ENCODE assay signal across 28 cellular contexts in the genomic region with DNA sequence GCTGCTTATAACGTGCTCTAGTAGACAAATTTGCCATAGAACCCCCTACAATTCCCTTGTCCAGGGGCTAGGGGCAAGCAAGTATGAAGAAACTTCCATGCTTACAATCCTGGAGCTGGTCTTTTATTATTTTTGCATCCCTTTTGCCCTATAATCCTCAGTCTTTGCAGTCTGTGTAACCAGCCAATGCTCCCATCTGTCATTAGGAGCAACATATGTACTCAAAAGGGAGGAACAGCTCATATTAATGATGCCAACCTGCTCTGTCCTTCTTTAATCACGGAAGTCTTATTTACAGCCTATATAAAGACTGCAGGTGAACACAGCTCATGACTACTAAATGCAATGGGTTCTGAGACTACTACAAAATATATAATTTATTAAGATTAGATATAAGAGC.
"Had no signal": no experiment of that assay in that cellular context is flagged by ENCODE, and none has a peak within 500 bp of the region (broad histone marks: within the 10 kb centered on the region; RNA-seq: fewer than 3 reads in every experiment).

No MANE protein-coding gene starts in this region.

- H3K4me3 ChIP-seq: esophagus muscularis mucosa, gastrocnemius medialis, heart left ventricle had no signal

- DNase-seq: activated CD4-positive, alpha-beta memory T cell treated with anti-CD3 and anti-CD28 coated beads, Interleukin-2, amount 10 ng/mL, durations not matched to agents 7 days and 5 days; activated CD4-positive, alpha-beta T cell treated with anti-CD3 and anti-CD28 coated beads for 1 hour; activated CD4-positive, alpha-beta T cell treated with anti-CD3 and anti-CD28 coated beads for 4 hours; activated CD4-positive, alpha-beta T cell treated with anti-CD3 and anti-CD28 coated beads, Interleukin-2, amount 10 ng/mL, durations not matched to agents 7 days and 5 days; activated CD4-positive, alpha-beta T cell treated with anti-CD3 and anti-CD28 coated beads, Interleukin-2, amount 50 U/mL, for 4 hours; activated CD8-positive, alpha-beta memory T cell treated with anti-CD3 and anti-CD28 coated beads, Interleukin-2, amount 50 U/mL, for 48 hours; activated gamma-delta T cell; activated naive CD4-positive, alpha-beta T cell; activated naive CD4-positive, alpha-beta T cell treated with anti-CD3 and anti-CD28 coated beads, Interleukin-2, amount 10 ng/mL, durations not matched to agents 7 days and 5 days; activated naive CD8-positive, alpha-beta T cell treated with anti-CD3 and anti-CD28 coated beads, Interleukin-2, amount 10 ng/mL, durations not matched to agents 7 days and 5 days; activated T-cell treated with anti-CD3 and anti-CD28 coated beads for 4 hours; activated T-cell treated with anti-CD3 and anti-CD28 coated beads, Interleukin-2, amount 50 U/mL, for 24 hours; activated T-cell treated with anti-CD3 and anti-CD28 coated beads, Interleukin-2, amount 50 U/mL, for 72 hours; brain microvascular endothelial cell; cortex of kidney; dermis blood vessel endothelial cell; effector CD4-positive, alpha-beta T cell; effector memory CD8-positive, alpha-beta T cell; erythroblast; foreskin keratinocyte; gastrocnemius medialis; glutamatergic neuron; heart left ventricle; T-helper 2 cell had no signal

- ATAC-seq: activated naive CD4-positive, alpha-beta T cell treated with anti-CD3 and anti-CD28 coated beads, Interleukin-2, amount 50 U/mL, for 72 hours; activated T-cell treated with anti-CD3 and anti-CD28 coated beads, Interleukin-2, amount 50 U/mL, for 72 hours; effector memory CD8-positive, alpha-beta T cell; foreskin keratinocyte; gastrocnemius medialis; heart left ventricle; WTC11 had no signal

- H3K36me3 ChIP-seq: brain microvascular endothelial cell, esophagus muscularis mucosa, gastrocnemius medialis, heart left ventricle had no signal

- H3K4me3 Mint-ChIP-seq: activated CD4-positive, alpha-beta memory T cell treated with anti-CD3 and anti-CD28 coated beads, Interleukin-2, amount 10 ng/mL, durations not matched to agents 7 days and 5 days; activated CD4-positive, alpha-beta T cell treated with anti-CD3 and anti-CD28 coated beads, Interleukin-2, amount 10 ng/mL, durations not matched to agents 7 days and 5 days; activated naive CD4-positive, alpha-beta T cell treated with anti-CD3 and anti-CD28 coated beads, Interleukin-2, amount 10 ng/mL, durations not matched to agents 7 days and 5 days; activated naive CD8-positive, alpha-beta T cell treated with anti-CD3 and anti-CD28 coated beads, Interleukin-2, amount 10 ng/mL, durations not matched to agents 7 days and 5 days; activated T-cell treated with anti-CD3 and anti-CD28 coated beads, Interleukin-2, amount 50 U/mL, for 24 hours; activated T-cell treated with anti-CD3 and anti-CD28 coated beads, Interleukin-2, amount 50 U/mL, for 72 hours; central memory CD8-positive, alpha-beta T cell; effector memory CD8-positive, alpha-beta T cell; WTC11 had no signal

- H3K27ac Mint-ChIP-seq: activated CD4-positive, alpha-beta memory T cell treated with anti-CD3 and anti-CD28 coated beads, Interleukin-2, amount 10 ng/mL, durations not matched to agents 7 days and 5 days; activated CD4-positive, alpha-beta T cell treated with anti-CD3 and anti-CD28 coated beads, Interleukin-2, amount 10 ng/mL, durations not matched to agents 7 days and 5 days; activated naive CD4-positive, alpha-beta T cell treated with anti-CD3 and anti-CD28 coated beads, Interleukin-2, amount 10 ng/mL, durations not matched to agents 7 days and 5 days; activated naive CD4-positive, alpha-beta T cell treated with anti-CD3 and anti-CD28 coated beads, Interleukin-2, amount 50 U/mL, for 72 hours; activated naive CD8-positive, alpha-beta T cell treated with anti-CD3 and anti-CD28 coated beads, Interleukin-2, amount 10 ng/mL, durations not matched to agents 7 days and 5 days; activated T-cell treated with anti-CD3 and anti-CD28 coated beads, Interleukin-2, amount 50 U/mL, for 24 hours; activated T-cell treated with anti-CD3 and anti-CD28 coated beads, Interleukin-2, amount 50 U/mL, for 72 hours; effector memory CD8-positive, alpha-beta T cell; WTC11 had no signal

- H3K4me1 ChIP-seq: esophagus muscularis mucosa, foreskin keratinocyte, gastrocnemius medialis, heart left ventricle had no signal

- H3K36me3 Mint-ChIP-seq: activated naive CD4-positive, alpha-beta T cell treated with anti-CD3 and anti-CD28 coated beads, Interleukin-2, amount 10 ng/mL, durations not matched to agents 7 days and 5 days; activated naive CD8-positive, alpha-beta T cell treated with anti-CD3 and anti-CD28 coated beads, Interleukin-2, amount 10 ng/mL, durations not matched to agents 7 days and 5 days; WTC11 had no signal

- H3K27ac ChIP-seq: brain microvascular endothelial cell, esophagus muscularis mucosa, foreskin keratinocyte, gastrocnemius medialis, heart left ventricle had no signal

- H3K9me3 ChIP-seq: esophagus muscularis mucosa, gastrocnemius medialis, heart left ventricle had no signal

- H3K4me1 Mint-ChIP-seq: activated CD4-positive, alpha-beta memory T cell treated with anti-CD3 and anti-CD28 coated beads, Interleukin-2, amount 10 ng/mL, durations not matched to agents 7 days and 5 days; activated CD4-positive, alpha-beta T cell treated with anti-CD3 and anti-CD28 coated beads, Interleukin-2, amount 10 ng/mL, durations not matched to agents 7 days and 5 days; activated naive CD4-positive, alpha-beta T cell treated with anti-CD3 and anti-CD28 coated beads, Interleukin-2, amount 10 ng/mL, durations not matched to agents 7 days and 5 days; activated naive CD8-positive, alpha-beta T cell treated with anti-CD3 and anti-CD28 coated beads, Interleukin-2, amount 10 ng/mL, durations not matched to agents 7 days and 5 days; central memory CD8-positive, alpha-beta T cell; WTC11 had no signal

- H3K27me3 Mint-ChIP-seq: activated CD4-positive, alpha-beta memory T cell treated with anti-CD3 and anti-CD28 coated beads, Interleukin-2, amount 10 ng/mL, durations not matched to agents 7 days and 5 days; activated CD4-positive, alpha-beta T cell treated with anti-CD3 and anti-CD28 coated beads, Interleukin-2, amount 10 ng/mL, durations not matched to agents 7 days and 5 days; activated naive CD4-positive, alpha-beta T cell treated with anti-CD3 and anti-CD28 coated beads, Interleukin-2, amount 10 ng/mL, durations not matched to agents 7 days and 5 days; activated naive CD8-positive, alpha-beta T cell treated with anti-CD3 and anti-CD28 coated beads, Interleukin-2, amount 10 ng/mL, durations not matched to agents 7 days and 5 days; activated T-cell treated with anti-CD3 and anti-CD28 coated beads, Interleukin-2, amount 50 U/mL, for 24 hours; central memory CD8-positive, alpha-beta T cell; effector memory CD8-positive, alpha-beta T cell had no signal

- H3K27me3 ChIP-seq: brain microvascular endothelial cell, esophagus muscularis mucosa, foreskin keratinocyte, gastrocnemius medialis, heart left ventricle had no signal

- H3K9me3 Mint-ChIP-seq: activated CD4-positive, alpha-beta memory T cell treated with anti-CD3 and anti-CD28 coated beads, Interleukin-2, amount 10 ng/mL, durations not matched to agents 7 days and 5 days; activated CD4-positive, alpha-beta T cell treated with anti-CD3 and anti-CD28 coated beads, Interleukin-2, amount 10 ng/mL, durations not matched to agents 7 days and 5 days; activated naive CD4-positive, alpha-beta T cell treated with anti-CD3 and anti-CD28 coated beads, Interleukin-2, amount 10 ng/mL, durations not matched to agents 7 days and 5 days; activated T-cell treated with anti-CD3 and anti-CD28 coated beads, Interleukin-2, amount 50 U/mL, for 24 hours; WTC11 had no signal
